In the genomic region with DNA sequence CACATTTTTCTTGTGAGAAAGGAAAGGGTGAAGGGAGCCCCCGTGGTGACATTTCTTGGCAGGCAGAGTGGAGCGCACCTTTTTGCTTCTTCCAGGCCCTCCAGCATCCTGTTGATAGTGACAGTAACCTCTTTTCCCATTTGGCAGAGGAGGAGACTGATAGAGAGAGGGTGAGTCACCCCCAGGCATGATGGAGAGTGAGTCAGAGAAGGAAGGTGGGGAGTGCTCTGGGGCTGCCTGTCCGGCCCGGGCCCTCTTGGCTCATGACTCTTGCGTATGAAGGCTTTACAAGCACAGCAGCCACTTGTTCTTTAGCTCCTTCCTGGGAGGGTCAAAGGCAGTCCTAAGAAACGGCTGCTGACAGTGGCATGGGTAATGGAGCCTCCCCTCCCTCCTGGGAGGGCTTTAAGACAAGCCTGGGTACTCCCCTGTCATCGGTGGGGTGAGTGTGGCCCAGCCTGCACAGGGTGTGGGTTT, we compare ENCODE assay signal across 9 cellular contexts. TPM values are rescaled to one million over a fixed set of nuclear protein-coding genes. Genes with fewer than 3 reads are reported as not detected.
DNase-seq lines count a peak whose midpoint lies in the region; ATAC-seq and TF ChIP-seq lines count a peak whose summit lies in the region.
"Had no signal": no experiment of that assay in that cellular context is flagged by ENCODE, and none has a peak within 500 bp of the region (broad histone marks: within the 10 kb centered on the region; RNA-seq: fewer than 3 reads in every experiment).

No MANE protein-coding gene starts in this region.

- H3K4me3 ChIP-seq in AG09309 (ENCODE audit: control insufficient read depth, low read depth, low read length) = no peak overlapping the region
- no peak overlapping the region for H3K4me3 ChIP-seq in HUES48 (ENCODE audit: low read depth, low read length)
- H3K4me3 ChIP-seq in mesodermal cell (ENCODE audit: extremely low read depth, insufficient read depth, low read length, poor library complexity, severe bottlenecking) = no peak overlapping the region

- H3K36me3 ChIP-seq in HUES48 (ENCODE audit: control insufficient read depth, insufficient read depth, low read length) (0 out of 2 replicates have a peak, but pooled peaks cover 3% of the 10 kb centered on the region), mesodermal cell (ENCODE audit: control insufficient read depth, insufficient read depth, low read length) (no peaks in the 10 kb centered on the region)

- peaks cover 2% of the 10 kb centered on the region for H3K4me1 Mint-ChIP-seq in activated CD4-positive, alpha-beta memory T cell treated with anti-CD3 and anti-CD28 coated beads, Interleukin-2, amount 10 ng/mL, durations not matched to agents 7 days and 5 days
- H3K4me1 Mint-ChIP-seq: stimulated activated naive B cell treated with anti-CD40 and anti-IgM and Interleukin-4, amounts not matched to agents 10 μg/mL and 1 μg/mL and 100 μg/mL, for 72 hours had no signal

- no peaks in the 10 kb centered on the region for H3K9me3 Mint-ChIP-seq in activated CD4-positive, alpha-beta memory T cell treated with anti-CD3 and anti-CD28 coated beads, Interleukin-2, amount 10 ng/mL, durations not matched to agents 7 days and 5 days
- H3K9me3 Mint-ChIP-seq: stimulated activated naive B cell treated with anti-CD40 and anti-IgM and Interleukin-4, amounts not matched to agents 10 μg/mL and 1 μg/mL and 100 μg/mL, for 72 hours had no signal

- no peak overlapping the region for H3K27ac Mint-ChIP-seq in activated CD4-positive, alpha-beta memory T cell treated with anti-CD3 and anti-CD28 coated beads, Interleukin-2, amount 10 ng/mL, durations not matched to agents 7 days and 5 days
- H3K27ac Mint-ChIP-seq: stimulated activated naive B cell treated with anti-CD40 and anti-IgM and Interleukin-4, amounts not matched to agents 10 μg/mL and 1 μg/mL and 100 μg/mL, for 72 hours had no signal

- H3K4me1 ChIP-seq in HUES48 (ENCODE audit: control insufficient read depth, insufficient read depth, low read length) = peaks cover 5% of the 10 kb centered on the region; the same call in 1 of the 2 replicates
- H3K4me1 ChIP-seq in mesodermal cell (ENCODE audit: control insufficient read depth, insufficient read depth, low read length, poor library complexity, severe bottlenecking) = peaks cover 50% of the 10 kb centered on the region

- DNase-seq in AG09309 (ENCODE audit: low read depth) = peak; percentile 85
- DNase-seq in brain pericyte (ENCODE audit: low read depth, low spot score) = peak; percentile 70
- DNase-seq in NCI-H774 (lab: John Stamatoyannopoulos, UW) = no peak
- DNase-seq in activated CD4-positive, alpha-beta memory T cell treated with anti-CD3 and anti-CD28 coated beads, Interleukin-2, amount 10 ng/mL, durations not matched to agents 7 days and 5 days = no peak
- DNase-seq: stimulated activated naive B cell treated with anti-CD40 and anti-IgM and Interleukin-4, amounts not matched to agents 10 μg/mL and 1 μg/mL and 100 μg/mL, for 72 hours had no signal

- H3K4me3 Mint-ChIP-seq in activated CD4-positive, alpha-beta memory T cell treated with anti-CD3 and anti-CD28 coated beads, Interleukin-2, amount 10 ng/mL, durations not matched to agents 7 days and 5 days = no peak overlapping the region
- H3K4me3 Mint-ChIP-seq: stimulated activated naive B cell treated with anti-CD40 and anti-IgM and Interleukin-4, amounts not matched to agents 10 μg/mL and 1 μg/mL and 100 μg/mL, for 72 hours had no signal

- POLR2A ChIA-PET in activated CD4-positive, alpha-beta memory T cell treated with anti-CD3 and anti-CD28 coated beads, Interleukin-2, amount 10 ng/mL, durations not matched to agents 7 days and 5 days (lab: Charles Lee) = interaction anchor here (1.1 kb wide), 1 partner anchor 71 kb away, joined by 3 read pairs; no protein-coding TSS in a partner anchor

- no peak for TF ChIP-seq CTCF in AG09309 (IDR thresholded peaks at IDR 0.05; ENCODE audit: control insufficient read depth, insufficient read depth, low read depth, low read length, missing control alignments)

- H3K9me3 ChIP-seq in HUES48 (ENCODE audit: control insufficient read depth, insufficient read depth, low read length) (no peaks in the 10 kb centered on the region), mesodermal cell (ENCODE audit: control insufficient read depth, low read length) (no peaks in the 10 kb centered on the region)

- CTCF ChIA-PET in activated CD4-positive, alpha-beta memory T cell treated with anti-CD3 and anti-CD28 coated beads, Interleukin-2, amount 10 ng/mL, durations not matched to agents 7 days and 5 days (lab: Charles Lee) = interaction anchor here (1.5 kb wide), 1 partner anchor 13 kb away, joined by 5 read pairs; no protein-coding TSS in a partner anchor

- H3K36me3 Mint-ChIP-seq in activated CD4-positive, alpha-beta memory T cell treated with anti-CD3 and anti-CD28 coated beads, Interleukin-2, amount 10 ng/mL, durations not matched to agents 7 days and 5 days (ENCODE audit: low read depth) = no peaks in the 10 kb centered on the region
- H3K36me3 Mint-ChIP-seq: stimulated activated naive B cell treated with anti-CD40 and anti-IgM and Interleukin-4, amounts not matched to agents 10 μg/mL and 1 μg/mL and 100 μg/mL, for 72 hours had no signal

- H3K27ac ChIP-seq in HUES48 (ENCODE audit: low read depth, low read length) (peak overlapping the region; percentile 36), mesodermal cell (ENCODE audit: low read depth, low read length, severe bottlenecking) (peak overlapping the region; percentile 73)

- 15 to 46% methylated on average over 3 to 4 of the region's 7 CpGs for WGBS in mesodermal cell (ENCODE audit: insufficient coverage in 2 of 2), 2 experiments

- no peak overlapping the region for H3K9ac ChIP-seq in HUES48 (ENCODE audit: low read depth, low read length)

- H3K27me3 Mint-ChIP-seq in activated CD4-positive, alpha-beta memory T cell treated with anti-CD3 and anti-CD28 coated beads, Interleukin-2, amount 10 ng/mL, durations not matched to agents 7 days and 5 days = peaks cover 3% of the 10 kb centered on the region
- H3K27me3 Mint-ChIP-seq: stimulated activated naive B cell treated with anti-CD40 and anti-IgM and Interleukin-4, amounts not matched to agents 10 μg/mL and 1 μg/mL and 100 μg/mL, for 72 hours had no signal

- H3K27me3 ChIP-seq in HUES48 (ENCODE audit: control insufficient read depth, insufficient read depth, low read length) = no peaks in the 10 kb centered on the region

- ATAC-seq in GM21825 (IDR thresholded peaks at IDR 0.05; ENCODE audit: unreplicated experiment) (no peak), GM21576 (IDR thresholded peaks at IDR 0.05; ENCODE audit: unreplicated experiment) (no peak)
- ATAC-seq: stimulated activated naive B cell treated with anti-CD40 and anti-IgM and Interleukin-4, amounts not matched to agents 10 μg/mL and 1 μg/mL and 100 μg/mL, for 72 hours had no signal

RNA-seq across cellular contexts. Expression of a gene that starts 16.0 kb away (rescaled TPM):
- polyA plus RNA-seq in mesodermal cell (2013, experiment 1 of 2) = 1.1 TPM
- polyA plus RNA-seq in mesodermal cell (2013, experiment 2 of 2) = 0.30 TPM
- not detected for total RNA-seq in activated CD4-positive, alpha-beta memory T cell treated with anti-CD3 and anti-CD28 coated beads, Interleukin-2, amount 10 ng/mL, durations not matched to agents 7 days and 5 days

RNA-seq across cellular contexts. Expression of a gene that starts 28.0 kb away (rescaled TPM):
- 0.88 TPM for polyA plus RNA-seq in mesodermal cell (2013, experiment 1 of 2)
- 0.46 TPM for polyA plus RNA-seq in mesodermal cell (2013, experiment 2 of 2)
- total RNA-seq in activated CD4-positive, alpha-beta memory T cell treated with anti-CD3 and anti-CD28 coated beads, Interleukin-2, amount 10 ng/mL, durations not matched to agents 7 days and 5 days = under 1 TPM; 0.20 to 0.65 TPM

RNA-seq across cellular contexts. Expression of a gene that starts 40.9 kb away (rescaled TPM):
- 32.5 TPM for polyA plus RNA-seq in mesodermal cell (2013, experiment 1 of 2)
- polyA plus RNA-seq in mesodermal cell (2013, experiment 2 of 2) = 19.1 TPM
- total RNA-seq in activated CD4-positive, alpha-beta memory T cell treated with anti-CD3 and anti-CD28 coated beads, Interleukin-2, amount 10 ng/mL, durations not matched to agents 7 days and 5 days = 100 to 1,000 TPM; 140 TPM

RNA-seq across cellular contexts. Expression of a gene that starts 56.6 kb away (rescaled TPM):
- polyA plus RNA-seq in mesodermal cell (2013, experiment 1 of 2) = 23.6 TPM
- 24.0 TPM for polyA plus RNA-seq in mesodermal cell (2013, experiment 2 of 2)
- total RNA-seq in activated CD4-positive, alpha-beta memory T cell treated with anti-CD3 and anti-CD28 coated beads, Interleukin-2, amount 10 ng/mL, durations not matched to agents 7 days and 5 days = 1 to 10 TPM; 8.7 to 8.9 TPM

Comparison
In these comparisons a context has a peak if more than half of its experiments do, and no peak if none do; other contexts are left out.
1. DNase-seq: peak in AG09309 (single experiment) and brain pericyte (single experiment); none in NCI-H774 (single experiment) and activated CD4-positive, alpha-beta memory T cell treated with anti-CD3 and anti-CD28 coated beads, Interleukin-2, amount 10 ng/mL, durations not matched to agents 7 days and 5 days (single experiment).